Comparison of ENCODE assay signal across 1 cellular context in genomic region chr6:26224547-26224912, GRCh38.
TF ChIP-seq lines count a peak whose summit lies in the region.

No MANE protein-coding gene starts in this region.

TF ChIP-seq in GM12878, 131 proteins besides CTCF, POLR2A, EP300 and RAD21 (continued from another document):
- TF ChIP-seq ZBTB40 (IDR thresholded peaks at IDR 0.05; ENCODE audit: borderline replicate concordance): peak; percentile 49; the same call in 1 of the 2 replicates
